Comparison of ENCODE assay signal across 9 cellular contexts in genomic region chr5:111954516-111955337, GRCh38.
DNase-seq lines count a peak whose midpoint lies in the region; ATAC-seq, FAIRE-seq and TF ChIP-seq lines count a peak whose summit lies in the region.
"Had no signal": no experiment of that assay in that cellular context is flagged by ENCODE, and none has a peak within 500 bp of the region (broad histone marks: within the 10 kb centered on the region; RNA-seq: fewer than 3 reads in every experiment).

No MANE protein-coding gene starts in this region.

- SMC1A ChIA-PET in GM12878 (lab: Charles Lee; ENCODE audit: uncharacterized antibody, unreplicated experiment) = interaction anchor here (0.8 to 1.6 kb wide), 10 partner anchors 9 to 192 kb away, joined by 3 to 5 read pairs (median 3); no protein-coding TSS in a partner anchor

- in situ Hi-C loops in GM12878 (cut with MboI) = no loop called here

- H2BK15ac ChIP-seq in mesendoderm (replicated peaks; ENCODE audit: low read depth) = no peak overlapping the region

- intact Hi-C loops in GM12878 (cut with micrococcal nuclease; ENCODE audit: unreplicated experiment) = no loop called here

- CTCF ChIA-PET in GM10248 (lab: Yijun Ruan, JAX) = interaction anchor here (0.9 to 1.0 kb wide), 2 partner anchors 16 to 25 kb away, joined by 3 read pairs; no protein-coding TSS in a partner anchor
- CTCF ChIA-PET in GM12878 (lab: Yijun Ruan, JAX) = interaction anchor here (0.6 kb wide), 1 partner anchor 156 kb away, joined by 4 read pairs; no protein-coding TSS in a partner anchor

- no TSS peak for BruUV-seq in GM12878 (replicated peaks; lab: Mats Ljungman, UMichigan)

- POLR2A ChIA-PET in GM10248 (lab: Yijun Ruan, JAX) = no interaction called here
- POLR2A ChIA-PET in GM12878 (lab: Charles Lee) = interaction anchor here (0.9 kb wide), 1 partner anchor 12 kb away, joined by 3 read pairs; no protein-coding TSS in a partner anchor

- TF ChIP-seq CTCF in GM10248 (IDR thresholded peaks at IDR 0.05; ENCODE audit: control extremely low read depth, extremely low read depth, low read depth, missing control alignments) (no peak), GM12878 (IDR thresholded peaks at IDR 0.05 in 2 of 3, conservative IDR thresholded peaks at IDR 0.05 in 1 of 3; ENCODE audit: control insufficient read depth in 2 of 3, extremely low read depth in 1 of 3, insufficient read depth in 1 of 3, low read depth in 3 of 3, low read length in 3 of 3) (no peak)

- FAIRE-seq in GM12878 (lab: Jason Lieb, UNC) = no peak

- RAD21 ChIA-PET in GM12878 (lab: Charles Lee; ENCODE audit: unreplicated experiment) = no interaction called here

- no peak overlapping the region for H3K56ac ChIP-seq in mesendoderm (ENCODE audit: low read length)

- no peak overlapping the region for H3K4ac ChIP-seq in mesendoderm (ENCODE audit: low read depth, low read length)

- H4K8ac ChIP-seq in mesendoderm (ENCODE audit: low read depth, low read length) = no peak overlapping the region

- no peaks in the 10 kb centered on the region for H4K20me1 ChIP-seq in GM12878 (ENCODE audit: control insufficient read depth, insufficient read depth)

- 13% methylated on average over 2 of the region's 2 CpGs for WGBS in GM12878 (ENCODE audit: insufficient coverage, insufficient replicate concordance, low lambda C conversion rate, missing lambda C conversion rate)
- no CpG with 5 or more reads among the region's 2 CpGs for WGBS in mesendoderm (ENCODE audit: extremely low coverage, insufficient coverage, low lambda C conversion rate)

- no peak for TF ChIP-seq EP300 in GM12878 (IDR thresholded peaks at IDR 0.05; ENCODE audit: borderline replicate concordance in 1 of 2, control insufficient read depth in 1 of 2, low read depth in 2 of 2, low read length in 2 of 2)

- no peak overlapping the region for H3K23ac ChIP-seq in mesendoderm (ENCODE audit: low read length)

- no peak for TF ChIP-seq RAD21 in GM12878 (IDR thresholded peaks at IDR 0.05; ENCODE audit: insufficient read depth, low read depth, low read length)

- no peaks in the 10 kb centered on the region; the same call in 2 of the 3 replicates for H3K9me3 ChIP-seq in GM12878 (replicated peaks; ENCODE audit: control insufficient read depth, insufficient read depth, low read length)
- H3K9me3 ChIP-seq: upper lobe of right lung had no signal

- no peaks in the 10 kb centered on the region for H3K79me1 ChIP-seq in mesendoderm (ENCODE audit: low read length)

- H2AFZ ChIP-seq in GM12878 (ENCODE audit: control insufficient read depth, low read depth, low read length) = peak overlapping the region; percentile 89

- H3K4me3 ChIP-seq in GM12878 (no peak overlapping the region), mesendoderm (ENCODE audit: low read length) (no peak overlapping the region)
- H3K4me3 ChIP-seq: upper lobe of right lung had no signal

- peak; percentile 85 for ATAC-seq in GM21381 (IDR thresholded peaks at IDR 0.05; ENCODE audit: unreplicated experiment)
- peak; percentile 86 for ATAC-seq in HG03135 (IDR thresholded peaks at IDR 0.05; ENCODE audit: unreplicated experiment)
- ATAC-seq in GM12878 = peak; percentile 93
- ATAC-seq: upper lobe of right lung had no signal

- H3K27me3 ChIP-seq in GM12878 (replicated peaks in 1 of 2; ENCODE audit: control insufficient read depth in 2 of 2, insufficient read depth in 2 of 2, low read length in 1 of 2) (no peaks in the 10 kb centered on the region), mesendoderm (ENCODE audit: insufficient read depth, low read length, poor library complexity) (no peaks in the 10 kb centered on the region)
- H3K27me3 ChIP-seq: upper lobe of right lung had no signal

- H3K9ac ChIP-seq in GM12878 (ENCODE audit: control insufficient read depth, insufficient read depth, low read length) = no peak overlapping the region; the same call in none of the 2 replicates
- H3K9ac ChIP-seq in mesendoderm (ENCODE audit: low read length) = no peak overlapping the region

- H2AK5ac ChIP-seq in mesendoderm (ENCODE audit: low read length) = no peak overlapping the region

- peak overlapping the region; percentile 62 for H3K4me2 ChIP-seq in GM12878 (ENCODE audit: control insufficient read depth, insufficient read depth)
- no peak overlapping the region for H3K4me2 ChIP-seq in mesendoderm (ENCODE audit: low read length)

- H4K5ac ChIP-seq in mesendoderm (ENCODE audit: low read length) = no peak overlapping the region

- no peak for TF ChIP-seq POLR2A in GM12878 (IDR thresholded peaks at IDR 0.05; ENCODE audit: low read depth, low read length)

- H3K36me3 ChIP-seq in GM12878 (ENCODE audit: control insufficient read depth in 2 of 2, insufficient read depth in 2 of 2, low read length in 1 of 2) (no peaks in the 10 kb centered on the region), mesendoderm (ENCODE audit: control insufficient read depth, insufficient read depth, low read length) (no peaks in the 10 kb centered on the region)
- H3K36me3 ChIP-seq: upper lobe of right lung had no signal

- peaks cover 4% of the 10 kb centered on the region; the same call in 1 of the 2 replicates for H3K4me1 ChIP-seq in GM12878 (ENCODE audit: control insufficient read depth, insufficient read depth, low read length)
- H3K4me1 ChIP-seq in mesendoderm (ENCODE audit: control insufficient read depth, low read depth, low read length) = no peaks in the 10 kb centered on the region
- H3K4me1 ChIP-seq: upper lobe of right lung had no signal

- H2BK120ac ChIP-seq in mesendoderm (ENCODE audit: low read depth, low read length) = no peak overlapping the region

- no peak overlapping the region for H2BK5ac ChIP-seq in mesendoderm (ENCODE audit: low read length)

- peak; percentile 20 for DNase-seq in GM10248 (ENCODE audit: extremely low spot score)
- peak; percentile 28 for DNase-seq in GM12878 (ENCODE audit: low read depth, low spot score)
- DNase-seq in NCI-H748 treated with DMSO at 0.1 percent for 48 hours (lab: John Stamatoyannopoulos, UW) = no peak
- no peak for DNase-seq in mucosa of gallbladder (ENCODE audit: low spot score)
- DNase-seq in mesendoderm = no peak
- no peak for DNase-seq in NCI-H1092 (lab: John Stamatoyannopoulos, UW)
- DNase-seq: upper lobe of right lung had no signal

- H3K27ac ChIP-seq in GM12878 (ENCODE audit: control insufficient read depth, insufficient read depth) = peak overlapping the region; percentile 41; the same call in 1 of the 2 replicates
- H3K27ac ChIP-seq in mesendoderm (ENCODE audit: low read depth, low read length) = no peak overlapping the region
- H3K27ac ChIP-seq: upper lobe of right lung had no signal

- H3K79me2 ChIP-seq in GM12878 (ENCODE audit: control insufficient read depth, insufficient read depth, low read length) (no peaks in the 10 kb centered on the region), mesendoderm (ENCODE audit: control insufficient read depth, insufficient read depth, low read length) (no peaks in the 10 kb centered on the region)

- H3K18ac ChIP-seq in mesendoderm (ENCODE audit: low read length) = no peak overlapping the region

TF ChIP-seq in GM12878, 131 proteins besides CTCF, POLR2A, EP300 and RAD21 (continues in another document):
- TF ChIP-seq ATF2 (IDR thresholded peaks at IDR 0.05; ENCODE audit: low read length) (no peak), CBX3 (IDR thresholded peaks at IDR 0.05; ENCODE audit: borderline replicate concordance, low read depth) (no peak), SP1 (IDR thresholded peaks at IDR 0.05; ENCODE audit: low read depth, low read length) (no peak), MAX (IDR thresholded peaks at IDR 0.05; ENCODE audit: low read depth, low read length) (no peak), NR2C2 (IDR thresholded peaks at IDR 0.05; ENCODE audit: borderline replicate concordance, control insufficient read depth, insufficient read length, low read depth) (no peak), ZNF687 (IDR thresholded peaks at IDR 0.05) (0 out of 2 replicates have a peak, but pooled peaks have one; percentile 23)

Comparison
In these comparisons a context has a peak if more than half of its experiments do, and no peak if none do; other contexts are left out.
1. DNase-seq: peak in GM10248 (single experiment) and GM12878 (single experiment); none in NCI-H748 treated with DMSO at 0.1 percent for 48 hours (single experiment), mucosa of gallbladder (single experiment), mesendoderm (single experiment) and NCI-H1092 (single experiment).
2. Peak in every context shown above with its lines, with median percentiles within 50 percentile points of each other: ATAC-seq.